ENCODE assay signal across 6 cellular contexts in genomic region chr17:38747385-38748328, GRCh38. TPM values are rescaled to one million over a fixed set of nuclear protein-coding genes. Genes with fewer than 3 reads are reported as not detected.
DNase-seq lines count a peak whose midpoint lies in the region; ATAC-seq and TF ChIP-seq lines count a peak whose summit lies in the region.

No MANE protein-coding gene starts in this region.

- no peak for TF ChIP-seq EP300 in suprapubic skin (IDR thresholded peaks at IDR 0.05)

- no peak for TF ChIP-seq POLR2A in suprapubic skin (IDR thresholded peaks at IDR 0.05)

- H3K27me3 ChIP-seq in suprapubic skin, result no peaks in the 10 kb centered on the region

- DNase-seq in CMK (ENCODE audit: low read depth), result peak; percentile 49
- peak; percentile 86 for DNase-seq in NCI-H82 (lab: John Stamatoyannopoulos, UW)
- DNase-seq in foreskin fibroblast, result peak in 1 of 2 donors; percentile 50
- no peak for DNase-seq in suprapubic skin (ENCODE audit: low spot score in 2 of 2)
- DNase-seq in effector CD4-positive, alpha-beta T cell, result no peak

- TF ChIP-seq CTCF in foreskin fibroblast (IDR thresholded peaks at IDR 0.05; ENCODE audit: low read depth, low read length) (no peak), suprapubic skin (IDR thresholded peaks at IDR 0.05) (no peak)

- H3K4me1 ChIP-seq in suprapubic skin, result peaks cover 69% of the 10 kb centered on the region

- H3K27ac ChIP-seq in suprapubic skin, result peak overlapping the region; percentile 92

- no peak for ATAC-seq in HG02623 (IDR thresholded peaks at IDR 0.05; ENCODE audit: unreplicated experiment)

- WGBS in suprapubic skin, result 1% methylated on average over 37 of the region's 79 CpGs

- H3K4me3 ChIP-seq in foreskin fibroblast (ENCODE audit: low read depth in 1 of 2, low read length in 2 of 2) (peak overlapping the region; percentile 79 to 86), suprapubic skin (peak overlapping the region; percentile 96)

- no peaks in the 10 kb centered on the region for H3K9me3 ChIP-seq in suprapubic skin

- no peaks in the 10 kb centered on the region for H3K36me3 ChIP-seq in suprapubic skin

RNA-seq across cellular contexts. Expression of gene PCGF2, which starts 0.5 kb away (rescaled TPM):
- total RNA-seq in suprapubic skin, result 10 to 100 TPM in 1 of 4 donors, 1 to 10 TPM in 3; 5.3 to 15.2 (median 7.0) TPM

RNA-seq across cellular contexts. Expression of gene PSMB3, which starts 4.9 kb away (rescaled TPM):
- total RNA-seq in suprapubic skin, result 100 to 1,000 TPM; 106 to 186 (median 162) TPM

RNA-seq across cellular contexts. Expression of gene CISD3, which starts 17.5 kb away (rescaled TPM):
- 10 to 100 TPM in 2 of 4 donors, 1 to 10 TPM in 2; 6.8 to 12.7 (median 10.1) TPM for total RNA-seq in suprapubic skin

RNA-seq across cellular contexts. Expression of gene MLLT6, which starts 42.6 kb away (rescaled TPM):
- total RNA-seq in suprapubic skin, result 100 to 1,000 TPM in 1 of 4 donors, 10 to 100 TPM in 3; 62.7 to 136 (median 79.0) TPM

RNA-seq across cellular contexts. Expression of gene PIP4K2B, which starts 51.7 kb away (rescaled TPM):
- total RNA-seq in suprapubic skin, result 10 to 100 TPM; 31.0 to 46.7 (median 38.6) TPM

Comparison
In these comparisons a context has a peak if more than half of its experiments do, and no peak if none do; other contexts are left out.
1. DNase-seq: peak in CMK (single experiment) and NCI-H82 (single experiment); none in suprapubic skin (0 of 2) and effector CD4-positive, alpha-beta T cell (single experiment).